9 cellular contexts compared by ENCODE assay signal in the genomic region with DNA sequence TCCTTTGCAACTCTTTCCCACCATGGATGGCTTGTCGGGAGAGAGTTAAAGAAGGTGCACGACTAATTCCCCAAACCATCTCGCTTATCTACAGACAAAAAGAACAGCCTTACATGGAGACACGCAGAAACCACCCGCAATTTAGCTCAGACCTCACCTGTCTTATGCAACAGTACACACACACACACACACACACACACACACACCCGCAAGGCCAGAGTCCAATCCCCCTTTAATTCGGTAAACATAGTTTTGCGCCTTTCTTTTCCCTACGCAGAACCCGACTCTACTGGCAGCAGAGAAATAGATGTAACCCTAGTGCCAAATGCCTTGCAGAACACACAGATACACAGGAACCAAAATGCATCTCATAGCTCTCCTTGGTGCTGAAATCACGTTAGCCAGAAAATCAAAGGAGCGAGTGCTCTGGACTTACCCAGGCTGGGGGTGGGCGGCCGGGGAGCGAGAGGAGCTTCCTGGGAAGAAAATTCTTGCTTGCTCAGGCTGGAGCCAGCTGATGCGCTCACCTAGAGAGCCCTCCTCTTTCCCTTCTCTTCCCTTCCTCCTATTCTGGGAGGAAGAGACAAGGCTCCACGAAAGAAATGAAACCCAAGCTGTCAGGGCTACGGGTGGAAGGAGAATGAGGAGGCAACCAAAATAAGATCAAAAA. TPM values are rescaled to one million over a fixed set of nuclear protein-coding genes. Genes with fewer than 3 reads are reported as not detected.
DNase-seq lines count a peak whose midpoint lies in the region; ATAC-seq and TF ChIP-seq lines count a peak whose summit lies in the region.
"Had no signal": no experiment of that assay in that cellular context is flagged by ENCODE, and none has a peak within 500 bp of the region (broad histone marks: within the 10 kb centered on the region; RNA-seq: fewer than 3 reads in every experiment).

No MANE protein-coding gene starts in this region.

- H3K36me3 Mint-ChIP-seq in effector memory CD8-positive, alpha-beta T cell (ENCODE audit: insufficient read depth): no peaks in the 10 kb centered on the region

- POLR2A ChIA-PET in PC-3 (lab: Charles Lee; ENCODE audit: unreplicated experiment): no interaction called here

- in situ Hi-C loops in gastrocnemius medialis (cut with MboI; ENCODE audit: low sequenced_read_pairs in 4 of 4): no loop called here

- no peak for TF ChIP-seq POLR2A in gastrocnemius medialis (IDR thresholded peaks at IDR 0.05)

- peaks cover 29 to 37% of the 10 kb centered on the region in 2 donors for H3K27me3 Mint-ChIP-seq in effector memory CD8-positive, alpha-beta T cell

- TF ChIP-seq CTCF in PC-3 (conservative IDR thresholded peaks at IDR 0.05; ENCODE audit: low read depth, low read length) (no peak), foreskin keratinocyte (conservative IDR thresholded peaks at IDR 0.05) (no peak), gastrocnemius medialis (IDR thresholded peaks at IDR 0.05 in 4 of 5, conservative IDR thresholded peaks at IDR 0.05 in 1 of 5) (no peak)

- CTCF ChIA-PET in PC-3 (lab: Charles Lee): interaction anchor here (0.6 kb wide), 1 partner anchor 715 kb away, joined by 4 read pairs; no protein-coding TSS in a partner anchor

- no peak overlapping the region for H3K9ac ChIP-seq in PC-3 (ENCODE audit: low read length)

- no peaks in the 10 kb centered on the region for H3K79me2 ChIP-seq in PC-3 (ENCODE audit: low read length)

- H3K4me1 ChIP-seq in PC-3 (ENCODE audit: insufficient read depth, low read length) (no peaks in the 10 kb centered on the region), foreskin keratinocyte (no peaks in the 10 kb centered on the region), gastrocnemius medialis (peaks cover 0 to 4% of the 10 kb centered on the region in 2 donors)

- H3K9me3 Mint-ChIP-seq in effector memory CD8-positive, alpha-beta T cell: peaks cover 0 to 2% of the 10 kb centered on the region in 2 donors

- no peak overlapping the region for H3K4me3 Mint-ChIP-seq in effector memory CD8-positive, alpha-beta T cell

- H3K27ac Mint-ChIP-seq in effector memory CD8-positive, alpha-beta T cell: no peak overlapping the region

- H3K36me3 ChIP-seq in PC-3 (ENCODE audit: low read depth, low read length): no peaks in the 10 kb centered on the region
- H3K36me3 ChIP-seq in gastrocnemius medialis: no peaks in the 10 kb centered on the region

- H3K27ac ChIP-seq in PC-3 (ENCODE audit: low read length): no peak overlapping the region
- H3K27ac ChIP-seq in foreskin keratinocyte: no peak overlapping the region
- no peak overlapping the region for H3K27ac ChIP-seq in gastrocnemius medialis
- H3K27ac ChIP-seq: 22Rv1 had no signal

- no TSS peak for BruUV-seq in PC-3 (replicated peaks; lab: Mats Ljungman, UMichigan)

- H3K9me3 ChIP-seq in PC-3 (ENCODE audit: low read length) (no peaks in the 10 kb centered on the region), gastrocnemius medialis (no peaks in the 10 kb centered on the region)

- H3K4me1 Mint-ChIP-seq in effector memory CD8-positive, alpha-beta T cell (ENCODE audit: low read depth in 2 of 2): peaks cover 0 to 4% of the 10 kb centered on the region in 2 donors

- intact Hi-C loops in PC-3 (cut with micrococcal nuclease): no loop called here
- intact Hi-C loops in gastrocnemius medialis (cut with DNase I; ENCODE audit: low total_unique reads): no loop called here

- no peaks in the 10 kb centered on the region for H3F3A ChIP-seq in PC-3 (ENCODE audit: low read length, unreplicated experiment)

- H2AFZ ChIP-seq in PC-3 (ENCODE audit: low read length): no peak overlapping the region

- no peak overlapping the region for H3K4me2 ChIP-seq in PC-3 (ENCODE audit: low read length)

- H3K27me3 ChIP-seq in PC-3 (ENCODE audit: low read length) (no peaks in the 10 kb centered on the region), foreskin keratinocyte (no peaks in the 10 kb centered on the region), gastrocnemius medialis (no peaks in the 10 kb centered on the region)

- DNase-seq in DMS 273 (lab: John Stamatoyannopoulos, UW; ENCODE audit: unreplicated experiment): peak; percentile 37
- DNase-seq in DMS 273 treated with DMSO at 0.1 percent for 48 hours (lab: John Stamatoyannopoulos, UW): no peak
- DNase-seq in PC-3: peak; percentile 17
- peak; percentile 24 to 54 for DNase-seq in foreskin keratinocyte
- peak; percentile 60 for DNase-seq in retina
- no peak for DNase-seq in gastrocnemius medialis
- DNase-seq in effector memory CD8-positive, alpha-beta T cell: no peak

- H3K4me3 ChIP-seq in PC-3 (ENCODE audit: low read length) (no peak overlapping the region), gastrocnemius medialis (no peak overlapping the region)

- ATAC-seq in PC-3: no peak
- peak; percentile 73 for ATAC-seq in foreskin keratinocyte
- ATAC-seq in gastrocnemius medialis: no peak
- ATAC-seq in effector memory CD8-positive, alpha-beta T cell (replicated peaks): no peak
- ATAC-seq in esophagus mucosa: no peak

- H3K9me2 ChIP-seq in PC-3 (replicated peaks; ENCODE audit: low read length): no peaks in the 10 kb centered on the region

- no peaks in the 10 kb centered on the region for H4K20me1 ChIP-seq in PC-3 (ENCODE audit: low read length)

RNA-seq across cellular contexts. Expression of a gene that starts 0.5 kb away (rescaled TPM):
- not detected in 2 replicates for total RNA-seq in PC-3 (2014; rRNA removed)
- not detected in 2 replicates for total RNA-seq in foreskin keratinocyte
- not detected in 2 replicates for polyA plus RNA-seq in foreskin keratinocyte
- total RNA-seq in gastrocnemius medialis: not detected
- 0.12 TPM for total RNA-seq in esophagus mucosa

Comparison
In these comparisons a context has a peak if more than half of its experiments do, and no peak if none do; other contexts are left out.
1. DNase-seq: peak in DMS 273 (single experiment), PC-3 (single experiment), foreskin keratinocyte (2 of 2) and retina (single experiment); none in DMS 273 treated with DMSO at 0.1 percent for 48 hours (single experiment), gastrocnemius medialis (0 of 2) and effector memory CD8-positive, alpha-beta T cell (0 of 3).